Comparison of ENCODE assay signal across 15 cellular contexts in genomic region chr20:51393566-51393965, GRCh38.
A peak's percentile ranks its signal among the peaks of the same experiment; 100 is the strongest.
DNase-seq lines count a peak whose midpoint lies in the region; ATAC-seq and TF ChIP-seq lines count a peak whose summit lies in the region.
"Had no signal": no experiment of that assay in that cellular context is flagged by ENCODE, and none has a peak within 500 bp of the region (broad histone marks: within the 10 kb centered on the region; RNA-seq: fewer than 3 reads in every experiment).

No MANE protein-coding gene starts in this region.

- intact Hi-C loops in left ventricle myocardium inferior (cut with micrococcal nuclease), result no loop called here
- intact Hi-C loops in dorsolateral prefrontal cortex (cut with DNase I), result no loop called here
- intact Hi-C loops in left colon (cut with DNase I, micrococcal nuclease), result no loop called here
- intact Hi-C loops in activated CD8-positive, alpha-beta T cell treated with anti-CD3 and anti-CD28 coated beads for 36 hours (cut with micrococcal nuclease), result no loop called here

- H3K4me1 ChIP-seq in BLaER1 (peaks cover 90% of the 10 kb centered on the region), left ventricle myocardium inferior (peaks cover 82% of the 10 kb centered on the region), neuronal stem cell (ENCODE audit: control insufficient read depth in 2 of 2, insufficient read depth in 1 of 2, low read depth in 1 of 2, low read length in 2 of 2) (peaks cover 0 to 4% of the 10 kb centered on the region in 2 donors)

- no peak for TF ChIP-seq CTCF in WTC11 (IDR thresholded peaks at IDR 0.05)
- TF ChIP-seq CTCF in left ventricle myocardium inferior (IDR thresholded peaks at IDR 0.05; ENCODE audit: borderline replicate concordance), result no peak
- TF ChIP-seq CTCF in dorsolateral prefrontal cortex (IDR thresholded peaks at IDR 0.05 in 54 of 56, conservative IDR thresholded peaks at IDR 0.05 in 2 of 56; ENCODE audit: low read depth in 1 of 56, partially characterized antibody in 56 of 56), result no peak
- TF ChIP-seq CTCF in activated CD8-positive, alpha-beta T cell treated with anti-CD3 and anti-CD28 coated beads for 36 hours (IDR thresholded peaks at IDR 0.05), result no peak

- no peak overlapping the region for H2BK120ac ChIP-seq in neuronal stem cell (ENCODE audit: low read depth, low read length)

- H3K4me1 Mint-ChIP-seq in WTC11, result peaks cover 63% of the 10 kb centered on the region
- H3K4me1 Mint-ChIP-seq in activated CD8-positive, alpha-beta T cell treated with anti-CD3 and anti-CD28 coated beads for 36 hours (ENCODE audit: low read depth), result peaks cover 37% of the 10 kb centered on the region

- peak overlapping the region; percentile 39; the same call in 1 of the 2 replicates for H3K27ac ChIP-seq in BLaER1
- H3K27ac ChIP-seq in left ventricle myocardium inferior (replicated peaks), result peak overlapping the region; percentile 63
- no peak overlapping the region for H3K27ac ChIP-seq in neuronal stem cell (replicated peaks; ENCODE audit: low read length)
- H3K27ac ChIP-seq in dorsolateral prefrontal cortex, result peak overlapping the region in 1 of 59 donors; percentile 39
- H3K27ac ChIP-seq: A549, testis had no signal

- H3K4me3 ChIP-seq in BLaER1 (no peak overlapping the region), left ventricle myocardium inferior (no peak overlapping the region), neuronal stem cell (ENCODE audit: low read length in 2 of 2) (no peak overlapping the region), dorsolateral prefrontal cortex (no peak overlapping the region)
- H3K4me3 ChIP-seq: A549, testis had no signal

- no peaks in the 10 kb centered on the region for H3K79me1 ChIP-seq in neuronal stem cell (ENCODE audit: low read depth, low read length)

- H3K9me3 Mint-ChIP-seq in WTC11, result no peaks in the 10 kb centered on the region
- no peaks in the 10 kb centered on the region for H3K9me3 Mint-ChIP-seq in activated CD8-positive, alpha-beta T cell treated with anti-CD3 and anti-CD28 coated beads for 36 hours

- H3K36me3 ChIP-seq in BLaER1 (peaks cover 29% of the 10 kb centered on the region), left ventricle myocardium inferior (no peaks in the 10 kb centered on the region), neuronal stem cell (replicated peaks in 1 of 2; ENCODE audit: control insufficient read depth in 2 of 2, insufficient read depth in 2 of 2, low read length in 2 of 2) (no peaks in the 10 kb centered on the region)

- H3K4me2 ChIP-seq in BLaER1, result peak overlapping the region; percentile 90
- peak overlapping the region; percentile 29 for H3K4me2 ChIP-seq in neuronal stem cell (ENCODE audit: insufficient read depth, low read length, poor library complexity, severe bottlenecking)
- H3K4me2 ChIP-seq: A549 had no signal

- H2AK5ac ChIP-seq in neuronal stem cell (ENCODE audit: low read depth, low read length), result no peak overlapping the region

- CTCF ChIA-PET in WTC11 (lab: Charles Lee), result no interaction called here
- CTCF ChIA-PET in activated CD8-positive, alpha-beta T cell treated with anti-CD3 and anti-CD28 coated beads for 36 hours (lab: Charles Lee), result interaction anchor here (1.8 kb wide), 1 partner anchor 12 kb away, joined by 4 read pairs; no protein-coding TSS in a partner anchor

- H3K23ac ChIP-seq in neuronal stem cell (ENCODE audit: low read depth, low read length, poor library complexity), result no peak overlapping the region

- H3K27me3 ChIP-seq in BLaER1, result no peaks in the 10 kb centered on the region
- H3K27me3 ChIP-seq in left ventricle myocardium inferior (ENCODE audit: low read depth), result no peaks in the 10 kb centered on the region
- no peaks in the 10 kb centered on the region for H3K27me3 ChIP-seq in neuronal stem cell (ENCODE audit: control insufficient read depth in 3 of 3, insufficient read depth in 3 of 3, low read depth in 1 of 3, low read length in 3 of 3)
- H3K27me3 ChIP-seq in dorsolateral prefrontal cortex, result peaks cover 0 to 3% (median 0%) of the 10 kb centered on the region in 45 donors
- H3K27me3 ChIP-seq: testis had no signal

- DNase-seq in WTC11 (ENCODE audit: low spot score), result no peak
- DNase-seq in left ventricle myocardium inferior, result no peak
- DNase-seq in neuronal stem cell (ENCODE audit: low spot score), result no peak
- DNase-seq in dorsolateral prefrontal cortex, result no peak
- no peak for DNase-seq in left colon
- no peak for DNase-seq in activated CD8-positive, alpha-beta T cell treated with anti-CD3 and anti-CD28 coated beads for 36 hours
- no peak for DNase-seq in T-helper 1 cell
- DNase-seq: activated CD4-positive, alpha-beta T cell treated with anti-CD3 and anti-CD28 coated beads for 4 hours; activated CD8-positive, alpha-beta memory T cell treated with anti-CD3 and anti-CD28 coated beads, Interleukin-2, amount 10 ng/mL, durations not matched to agents 7 days and 5 days; C1 segment of cervical spinal cord; NCI-H524 treated with DMSO at 0.1 percent for 48 hours; testis had no signal

- H3K4ac ChIP-seq in neuronal stem cell (ENCODE audit: low read length), result no peak overlapping the region

- H4K91ac ChIP-seq in neuronal stem cell (ENCODE audit: low read depth, low read length, poor library complexity), result no peak overlapping the region

- peaks cover 2% of the 10 kb centered on the region; the same call in 1 of the 2 replicates for H3K27me3 Mint-ChIP-seq in WTC11 (ENCODE audit: low read depth)
- no peaks in the 10 kb centered on the region for H3K27me3 Mint-ChIP-seq in activated CD8-positive, alpha-beta T cell treated with anti-CD3 and anti-CD28 coated beads for 36 hours
- H3K27me3 Mint-ChIP-seq: activated CD8-positive, alpha-beta memory T cell treated with anti-CD3 and anti-CD28 coated beads, Interleukin-2, amount 10 ng/mL, durations not matched to agents 7 days and 5 days; activated naive CD8-positive, alpha-beta T cell had no signal

- no peak overlapping the region for H2BK5ac ChIP-seq in neuronal stem cell (ENCODE audit: low read length)

- H2AFZ ChIP-seq in neuronal stem cell (ENCODE audit: low read length), result peak overlapping the region; percentile 31

- no peak overlapping the region for H2BK15ac ChIP-seq in neuronal stem cell (ENCODE audit: low read length)

- H2BK12ac ChIP-seq in neuronal stem cell (ENCODE audit: low read length), result no peak overlapping the region

- no peaks in the 10 kb centered on the region for H4K20me1 ChIP-seq in BLaER1

- H3K18ac ChIP-seq in neuronal stem cell (ENCODE audit: low read length), result no peak overlapping the region

- no peak overlapping the region for H4K8ac ChIP-seq in neuronal stem cell (ENCODE audit: low read depth, low read length)

- H3K9me3 ChIP-seq in BLaER1 (peaks cover 6% of the 10 kb centered on the region; the same call in 1 of the 2 replicates), left ventricle myocardium inferior (replicated peaks) (no peaks in the 10 kb centered on the region), neuronal stem cell (replicated peaks in 1 of 2; ENCODE audit: control insufficient read depth in 2 of 2, insufficient read depth in 1 of 2, low read depth in 1 of 2, low read length in 2 of 2) (no peaks in the 10 kb centered on the region)
- H3K9me3 ChIP-seq: A549, testis had no signal

- no peak overlapping the region for H3K27ac Mint-ChIP-seq in WTC11
- no peak overlapping the region for H3K27ac Mint-ChIP-seq in activated CD8-positive, alpha-beta T cell treated with anti-CD3 and anti-CD28 coated beads for 36 hours
- H3K27ac Mint-ChIP-seq: activated naive CD8-positive, alpha-beta T cell had no signal

- no peak overlapping the region for H3K4me3 Mint-ChIP-seq in WTC11
- no peak overlapping the region for H3K4me3 Mint-ChIP-seq in activated CD8-positive, alpha-beta T cell treated with anti-CD3 and anti-CD28 coated beads for 36 hours
- H3K4me3 Mint-ChIP-seq: activated CD8-positive, alpha-beta memory T cell treated with anti-CD3 and anti-CD28 coated beads, Interleukin-2, amount 10 ng/mL, durations not matched to agents 7 days and 5 days; activated naive CD8-positive, alpha-beta T cell had no signal

- H3K9ac ChIP-seq in BLaER1 (no peak overlapping the region), neuronal stem cell (ENCODE audit: low read depth, low read length, poor library complexity) (no peak overlapping the region)

- no peak overlapping the region for H3K14ac ChIP-seq in neuronal stem cell (ENCODE audit: low read length)

- ATAC-seq in WTC11, result peak; percentile 31
- no peak for ATAC-seq in left colon
- no peak for ATAC-seq in activated CD8-positive, alpha-beta T cell treated with anti-CD3 and anti-CD28 coated beads for 36 hours
- ATAC-seq: A549; activated CD8-positive, alpha-beta memory T cell treated with anti-CD3 and anti-CD28 coated beads, Interleukin-2, amount 10 ng/mL, durations not matched to agents 7 days and 5 days had no signal

- H3K36me3 Mint-ChIP-seq in WTC11, result no peaks in the 10 kb centered on the region
- H3K36me3 Mint-ChIP-seq in activated CD8-positive, alpha-beta T cell treated with anti-CD3 and anti-CD28 coated beads for 36 hours (ENCODE audit: low read depth), result peaks cover 69% of the 10 kb centered on the region

- POLR2A ChIA-PET in WTC11 (lab: Charles Lee), result no interaction called here
- POLR2A ChIA-PET in activated CD8-positive, alpha-beta T cell treated with anti-CD3 and anti-CD28 coated beads for 36 hours (lab: Charles Lee), result interaction anchor here (2.2 kb wide), 1 partner anchor 11 kb away, joined by 5 read pairs; no protein-coding TSS in a partner anchor

- no CpG with 5 or more reads among the region's 6 CpGs for WGBS in neuronal stem cell (ENCODE audit: extremely low coverage in 2 of 2, insufficient read length in 2 of 2, insufficient replicate concordance in 1 of 2), 2 donors

TF ChIP-seq in WTC11, 78 proteins besides CTCF, POLR2A, EP300 and RAD21 (continues in another document):
- TF ChIP-seq NR2C2 (CRISPR knock-in tag; IDR thresholded peaks at IDR 0.05) (no peak), FOXK1 (CRISPR knock-in tag; IDR thresholded peaks at IDR 0.05) (no peak), KAT7 (CRISPR knock-in tag; IDR thresholded peaks at IDR 0.05; ENCODE audit: borderline replicate concordance) (no peak), PRRX2 (CRISPR knock-in tag; IDR thresholded peaks at IDR 0.05) (no peak)
- TF ChIP-seq, protein P1, sequence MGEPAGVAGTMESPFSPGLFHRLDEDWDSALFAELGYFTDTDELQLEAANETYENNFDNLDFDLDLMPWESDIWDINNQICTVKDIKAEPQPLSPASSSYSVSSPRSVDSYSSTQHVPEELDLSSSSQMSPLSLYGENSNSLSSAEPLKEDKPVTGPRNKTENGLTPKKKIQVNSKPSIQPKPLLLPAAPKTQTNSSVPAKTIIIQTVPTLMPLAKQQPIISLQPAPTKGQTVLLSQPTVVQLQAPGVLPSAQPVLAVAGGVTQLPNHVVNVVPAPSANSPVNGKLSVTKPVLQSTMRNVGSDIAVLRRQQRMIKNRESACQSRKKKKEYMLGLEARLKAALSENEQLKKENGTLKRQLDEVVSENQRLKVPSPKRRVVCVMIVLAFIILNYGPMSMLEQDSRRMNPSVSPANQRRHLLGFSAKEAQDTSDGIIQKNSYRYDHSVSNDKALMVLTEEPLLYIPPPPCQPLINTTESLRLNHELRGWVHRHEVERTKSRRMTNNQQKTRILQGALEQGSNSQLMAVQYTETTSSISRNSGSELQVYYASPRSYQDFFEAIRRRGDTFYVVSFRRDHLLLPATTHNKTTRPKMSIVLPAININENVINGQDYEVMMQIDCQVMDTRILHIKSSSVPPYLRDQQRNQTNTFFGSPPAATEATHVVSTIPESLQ (CRISPR knock-in tag; IDR thresholded peaks at IDR 0.05), result no peak
